11 cellular contexts compared by ENCODE assay signal in the genomic region with DNA sequence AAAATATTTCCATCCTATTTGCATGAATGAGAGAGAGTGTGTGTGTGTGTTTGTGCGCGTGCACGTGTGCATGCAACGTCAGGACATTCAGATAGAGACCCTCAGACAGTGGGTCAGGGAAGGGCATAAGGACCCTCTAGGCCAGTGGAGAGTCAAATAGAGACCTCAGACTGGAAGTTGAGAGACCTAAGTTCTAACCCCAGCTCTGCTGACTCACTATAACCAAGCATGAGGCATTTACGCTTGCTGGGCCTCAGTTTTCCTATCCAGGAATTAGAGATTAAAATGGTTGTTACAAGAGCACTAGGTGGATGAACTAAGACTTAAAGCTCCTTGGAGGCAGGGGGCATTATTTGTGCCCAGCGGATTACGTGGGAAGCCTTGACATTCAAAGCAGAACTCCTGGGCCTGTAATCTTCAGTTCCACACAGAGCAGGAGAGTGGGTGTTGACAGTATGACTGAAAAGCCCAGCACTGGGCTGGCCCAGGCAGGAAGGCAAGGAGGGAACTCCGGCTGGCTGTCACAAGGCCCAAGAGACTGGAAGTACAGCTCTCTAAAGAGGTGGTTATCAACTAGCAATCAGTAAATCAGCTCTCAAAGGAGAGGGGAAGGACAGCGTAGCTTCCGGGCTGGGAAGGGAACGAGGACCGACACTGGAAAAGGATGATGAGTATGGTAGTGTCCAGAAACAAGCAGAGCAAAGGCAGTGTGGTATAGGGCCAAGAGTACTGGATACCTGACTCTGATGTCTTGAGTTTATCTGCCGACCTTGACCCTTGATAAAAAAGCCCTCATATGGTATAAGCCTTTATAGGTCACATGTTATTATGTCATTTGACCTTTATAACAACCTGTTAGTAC. TPM values are rescaled to one million over a fixed set of nuclear protein-coding genes. Genes with fewer than 3 reads are reported as not detected.
DNase-seq lines count a peak whose midpoint lies in the region; ATAC-seq and TF ChIP-seq lines count a peak whose summit lies in the region.
"Had no signal": no experiment of that assay in that cellular context is flagged by ENCODE, and none has a peak within 500 bp of the region (broad histone marks: within the 10 kb centered on the region; RNA-seq: fewer than 3 reads in every experiment).

No MANE protein-coding gene starts in this region.

- no peaks in the 10 kb centered on the region for H3K27me3 ChIP-seq in CD8-positive, alpha-beta memory T cell (ENCODE audit: insufficient read depth, low read length, poor library complexity, severe bottlenecking)
- no peaks in the 10 kb centered on the region for H3K27me3 ChIP-seq in colonic mucosa
- H3K27me3 ChIP-seq: ascending aorta had no signal

- peak overlapping the region; percentile 28 for H3K27ac ChIP-seq in CD8-positive, alpha-beta memory T cell (ENCODE audit: low read depth, low read length)
- H3K27ac ChIP-seq in RWPE1 (peak overlapping the region; percentile 26; the same call in 1 of the 2 replicates), colonic mucosa (peak overlapping the region; percentile 1)

- POLR2A ChIA-PET in CD8-positive, alpha-beta memory T cell (lab: Charles Lee), result interaction anchor here (2.8 kb wide), 1 partner anchor 10 kb away, joined by 16 read pairs; a partner anchor contains a TSS
- POLR2A ChIA-PET in RWPE1 (lab: Yijun Ruan, JAX; ENCODE audit: low non-redundant PET), result no interaction called here

- no peak for DNase-seq in CD8-positive, alpha-beta memory T cell
- DNase-seq in RWPE1 (ENCODE audit: low spot score) (no peak), colonic mucosa (no peak), natural killer cell (no peak), progenitor cell of endocrine pancreas (ENCODE audit: low spot score, unreplicated experiment) (no peak), HPDE6-E6E7 (ENCODE audit: extremely low spot score) (no peak), COLO829 (ENCODE audit: low spot score) (no peak), NOMO-1 treated with dmso at 0.1 percent for 144 hours (lab: John Stamatoyannopoulos, UW; ENCODE audit: unreplicated experiment) (no peak)
- DNase-seq: NCI-H345; stimulated activated CD4-positive, alpha-beta T cell treated with anti-CD3 and anti-CD28 coated beads, Interleukin-4, amount 100 ng/mL, for 4 hours had no signal

- no peaks in the 10 kb centered on the region for H3K9me3 ChIP-seq in CD8-positive, alpha-beta memory T cell (ENCODE audit: low read length)
- no peaks in the 10 kb centered on the region for H3K9me3 ChIP-seq in colonic mucosa
- H3K9me3 ChIP-seq: ascending aorta had no signal

- peak overlapping the region; percentile 18 for H3K4me3 ChIP-seq in CD8-positive, alpha-beta memory T cell (ENCODE audit: low read length)
- H3K4me3 ChIP-seq in colonic mucosa, result no peak overlapping the region
- H3K4me3 ChIP-seq: ascending aorta had no signal

- TF ChIP-seq CTCF in RWPE1 (conservative IDR thresholded peaks at IDR 0.05; ENCODE audit: low read depth) (no peak), colonic mucosa (IDR thresholded peaks at IDR 0.05) (no peak), natural killer cell (IDR thresholded peaks at IDR 0.05) (no peak), progenitor cell of endocrine pancreas (IDR thresholded peaks at IDR 0.05; ENCODE audit: unreplicated experiment) (no peak)

- peaks cover 67 to 84% (median 73%) of the 10 kb centered on the region in 3 donors for H3K4me1 Mint-ChIP-seq in CD8-positive, alpha-beta memory T cell
- peaks cover 69 to 86% of the 10 kb centered on the region in 2 donors for H3K4me1 Mint-ChIP-seq in natural killer cell
- peaks cover 3% of the 10 kb centered on the region for H3K4me1 Mint-ChIP-seq in progenitor cell of endocrine pancreas (ENCODE audit: low read depth)

- H3K4me3 Mint-ChIP-seq in CD8-positive, alpha-beta memory T cell, result peak overlapping the region in 6 of 7 donors; percentile 1 to 73 (median 49)
- H3K4me3 Mint-ChIP-seq in natural killer cell (peak overlapping the region; percentile 21), progenitor cell of endocrine pancreas (ENCODE audit: low read depth) (no peak overlapping the region)

- H3K36me3 Mint-ChIP-seq in CD8-positive, alpha-beta memory T cell, result peaks cover 0 to 77% (median 12%) of the 10 kb centered on the region in 3 donors
- H3K36me3 Mint-ChIP-seq in natural killer cell (no peaks in the 10 kb centered on the region), progenitor cell of endocrine pancreas (ENCODE audit: insufficient read depth) (peaks cover 8% of the 10 kb centered on the region)

- peaks cover 28% of the 10 kb centered on the region for H3K36me3 ChIP-seq in CD8-positive, alpha-beta memory T cell (ENCODE audit: insufficient read depth, low read length)
- no peaks in the 10 kb centered on the region for H3K36me3 ChIP-seq in colonic mucosa

- intact Hi-C loops in colonic mucosa (cut with DNase I) (no loop called here), natural killer cell (cut with micrococcal nuclease) (no loop called here)

- peak in 1 of 3 donors; percentile 42 for ATAC-seq in natural killer cell

- H3K27ac Mint-ChIP-seq in CD8-positive, alpha-beta memory T cell, result peak overlapping the region; percentile 86 to 99 (median 92)
- H3K27ac Mint-ChIP-seq in natural killer cell (peak overlapping the region; percentile 90 to 95), progenitor cell of endocrine pancreas (no peak overlapping the region)

- CTCF ChIA-PET in CD8-positive, alpha-beta memory T cell (lab: Charles Lee), result interaction anchor here (1.1 to 14.4 kb wide), 3 partner anchors 10 to 20 kb away, joined by 3 to 297 read pairs (median 12); a partner anchor contains a TSS
- CTCF ChIA-PET in RWPE1 (lab: Yijun Ruan, JAX), result interaction anchor here (1.3 kb wide), 1 partner anchor 9 kb away, joined by 3 read pairs; a partner anchor contains a TSS

- H3K4me1 ChIP-seq in CD8-positive, alpha-beta memory T cell (ENCODE audit: insufficient read depth, low read length), result peaks cover 72% of the 10 kb centered on the region
- peaks cover 16% of the 10 kb centered on the region for H3K4me1 ChIP-seq in colonic mucosa

- H3K9ac ChIP-seq in colonic mucosa (ENCODE audit: low read depth in 2 of 2, low read length in 2 of 2), result no peak overlapping the region

- H3K27me3 Mint-ChIP-seq in CD8-positive, alpha-beta memory T cell, result no peaks in the 10 kb centered on the region
- H3K27me3 Mint-ChIP-seq in natural killer cell (ENCODE audit: low read depth in 2 of 2) (no peaks in the 10 kb centered on the region), progenitor cell of endocrine pancreas (no peaks in the 10 kb centered on the region)

- no peaks in the 10 kb centered on the region for H3K9me3 Mint-ChIP-seq in CD8-positive, alpha-beta memory T cell
- H3K9me3 Mint-ChIP-seq in natural killer cell (no peaks in the 10 kb centered on the region), progenitor cell of endocrine pancreas (ENCODE audit: low read depth) (no peaks in the 10 kb centered on the region)

RNA-seq across cellular contexts. Expression of a gene that starts 9.2 kb away (rescaled TPM):
- total RNA-seq in CD8-positive, alpha-beta memory T cell, result 100 to 1,000 TPM; 170 to 175 TPM
- 229 TPM for polyA plus RNA-seq in CD8-positive, alpha-beta memory T cell
- total RNA-seq in colonic mucosa (10 to 100 TPM; 59.8 to 63.3 TPM), natural killer cell (100 to 1,000 TPM; 114 to 145 (median 137) TPM), progenitor cell of endocrine pancreas (21.4 and 25.0 TPM in 2 replicates)

RNA-seq across cellular contexts. Expression of a gene that starts 23.2 kb away (rescaled TPM):
- total RNA-seq in CD8-positive, alpha-beta memory T cell, result 10 to 100 TPM; 38.9 to 40.2 TPM
- 16.1 TPM for polyA plus RNA-seq in CD8-positive, alpha-beta memory T cell
- total RNA-seq in colonic mucosa (10 to 100 TPM; 21.6 to 29.6 TPM), natural killer cell (10 to 100 TPM in 1 of 3 donors, 1 to 10 TPM in 2; 9.5 to 17.5 (median 9.8) TPM), progenitor cell of endocrine pancreas (46.7 and 51.3 TPM in 2 replicates)

RNA-seq across cellular contexts. Expression of a gene that starts 23.9 kb away (rescaled TPM):
- total RNA-seq in CD8-positive, alpha-beta memory T cell, result 10 to 100 TPM; 45.6 to 46.0 TPM
- 43.8 TPM for polyA plus RNA-seq in CD8-positive, alpha-beta memory T cell
- total RNA-seq in colonic mucosa (10 to 100 TPM; 39.1 to 56.8 TPM), natural killer cell (100 to 1,000 TPM; 171 to 187 (median 175) TPM), progenitor cell of endocrine pancreas (27.2 and 32.7 TPM in 2 replicates)

RNA-seq across cellular contexts. Expression of a gene that starts 34.3 kb away (rescaled TPM):
- 100 to 1,000 TPM; 101 to 105 TPM for total RNA-seq in CD8-positive, alpha-beta memory T cell
- 49.0 TPM for polyA plus RNA-seq in CD8-positive, alpha-beta memory T cell
- 10 to 100 TPM; 59.2 to 76.7 TPM for total RNA-seq in colonic mucosa
- total RNA-seq in natural killer cell, result 100 to 1,000 TPM in 1 of 3 donors, 10 to 100 TPM in 2; 88.5 to 103 (median 92.8) TPM
- 80.3 and 83.4 TPM in 2 replicates for total RNA-seq in progenitor cell of endocrine pancreas
